16 cellular contexts compared by ENCODE assay signal in genomic region chr1:2253036-2253796, GRCh38. TPM values are rescaled to one million over a fixed set of nuclear protein-coding genes. Genes with fewer than 3 reads are reported as not detected.
DNase-seq lines count a peak whose midpoint lies in the region; ATAC-seq and TF ChIP-seq lines count a peak whose summit lies in the region.
"Had no signal": no experiment of that assay in that cellular context is flagged by ENCODE, and none has a peak within 500 bp of the region (broad histone marks: within the 10 kb centered on the region; RNA-seq: fewer than 3 reads in every experiment).

No MANE protein-coding gene starts in this region.

- no peak for TF ChIP-seq CTCF in WTC11 (IDR thresholded peaks at IDR 0.05)
- TF ChIP-seq CTCF in mesothelial cell of epicardium (IDR thresholded peaks at IDR 0.05; ENCODE audit: unreplicated experiment), result no peak

- no peaks in the 10 kb centered on the region for H3K27me3 Mint-ChIP-seq in WTC11 (ENCODE audit: low read depth)
- H3K27me3 Mint-ChIP-seq in mesothelial cell of epicardium (ENCODE audit: low read depth), result no peaks in the 10 kb centered on the region
- H3K27me3 Mint-ChIP-seq: effector memory CD8-positive, alpha-beta T cell had no signal

- CTCF ChIA-PET in WTC11 (lab: Charles Lee), result interaction anchor here (1.2 kb wide), 1 partner anchor 16 kb away, joined by 3 read pairs; no protein-coding TSS in a partner anchor

- H3K27ac Mint-ChIP-seq in WTC11 (0 out of 2 replicates have a peak overlapping the region, but pooled peaks have one; percentile 94), mesothelial cell of epicardium (peak overlapping the region; percentile 16)
- H3K27ac Mint-ChIP-seq: effector memory CD8-positive, alpha-beta T cell had no signal

- no peak overlapping the region for H3K4me3 Mint-ChIP-seq in WTC11
- no peak overlapping the region for H3K4me3 Mint-ChIP-seq in mesothelial cell of epicardium

- peaks cover 54% of the 10 kb centered on the region for H3K4me1 Mint-ChIP-seq in WTC11
- H3K4me1 Mint-ChIP-seq in mesothelial cell of epicardium, result peaks cover 46% of the 10 kb centered on the region

- POLR2A ChIA-PET in WTC11 (lab: Charles Lee), result no interaction called here

- H3K9me3 Mint-ChIP-seq in WTC11, result peaks cover 4% of the 10 kb centered on the region
- H3K9me3 Mint-ChIP-seq in mesothelial cell of epicardium, result no peaks in the 10 kb centered on the region
- H3K9me3 Mint-ChIP-seq: effector memory CD8-positive, alpha-beta T cell had no signal

- H3K36me3 Mint-ChIP-seq in WTC11, result peaks cover 11% of the 10 kb centered on the region
- peaks cover 3% of the 10 kb centered on the region for H3K36me3 Mint-ChIP-seq in mesothelial cell of epicardium

- peak; percentile 29 for DNase-seq in left ventricle myocardium superior
- no peak for DNase-seq in left cardiac atrium
- DNase-seq in WTC11 (ENCODE audit: low spot score), result no peak
- DNase-seq in mesothelial cell of epicardium (ENCODE audit: low spot score in 2 of 2, unreplicated experiment in 2 of 2), result no peak
- no peak for DNase-seq in SKM-1 (lab: John Stamatoyannopoulos, UW; ENCODE audit: unreplicated experiment)
- DNase-seq: activated effector memory CD4-positive, alpha-beta T cell treated with anti-CD3 and anti-CD28 coated beads, Interleukin-2, amount 50 U/mL, for 16 hours; aorta; Calu3; cerebellar nuclear complex; effector memory CD8-positive, alpha-beta T cell; GOT3; NCI-H524 treated with DMSO at 0.1 percent for 48 hours; nucleus accumbens; Right ventricle myocardium superior had no signal

- no peak for ATAC-seq in left ventricle myocardium superior
- ATAC-seq in left cardiac atrium, result no peak
- no peak for ATAC-seq in WTC11
- ATAC-seq in GM18517 (IDR thresholded peaks at IDR 0.05; ENCODE audit: unreplicated experiment), result no peak
- no peak for ATAC-seq in GM18868 (IDR thresholded peaks at IDR 0.05; ENCODE audit: unreplicated experiment)
- ATAC-seq: effector memory CD8-positive, alpha-beta T cell had no signal

- intact Hi-C loops in left ventricle myocardium superior (cut with micrococcal nuclease) (no loop called here), left cardiac atrium (cut with DNase I) (no loop called here)

TF ChIP-seq in WTC11, 78 proteins besides CTCF, POLR2A, EP300 and RAD21 (continues in another document):
- TF ChIP-seq, protein P1, sequence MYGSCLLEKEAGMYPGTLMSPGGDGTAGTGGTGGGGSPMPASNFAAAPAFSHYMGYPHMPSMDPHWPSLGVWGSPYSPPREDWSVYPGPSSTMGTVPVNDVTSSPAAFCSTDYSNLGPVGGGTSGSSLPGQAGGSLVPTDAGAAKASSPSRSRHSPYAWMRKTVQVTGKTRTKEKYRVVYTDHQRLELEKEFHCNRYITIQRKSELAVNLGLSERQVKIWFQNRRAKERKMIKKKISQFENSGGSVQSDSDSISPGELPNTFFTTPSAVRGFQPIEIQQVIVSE (CRISPR knock-in tag; IDR thresholded peaks at IDR 0.05; ENCODE audit: borderline replicate concordance), result no peak
- TF ChIP-seq HMGA2 (CRISPR knock-in tag; IDR thresholded peaks at IDR 0.05) (no peak), PRDM15 (CRISPR knock-in tag; IDR thresholded peaks at IDR 0.05) (no peak), JAZF1 (CRISPR knock-in tag; IDR thresholded peaks at IDR 0.05) (no peak), PREB (CRISPR knock-in tag; IDR thresholded peaks at IDR 0.05; ENCODE audit: borderline replicate concordance) (no peak), E2F4 (CRISPR knock-in tag; IDR thresholded peaks at IDR 0.05; ENCODE audit: borderline replicate concordance, low read depth) (no peak), EMX1 (CRISPR knock-in tag; IDR thresholded peaks at IDR 0.05) (no peak), ZNF232 (CRISPR knock-in tag; IDR thresholded peaks at IDR 0.05) (no peak)
- TF ChIP-seq, protein P2, sequence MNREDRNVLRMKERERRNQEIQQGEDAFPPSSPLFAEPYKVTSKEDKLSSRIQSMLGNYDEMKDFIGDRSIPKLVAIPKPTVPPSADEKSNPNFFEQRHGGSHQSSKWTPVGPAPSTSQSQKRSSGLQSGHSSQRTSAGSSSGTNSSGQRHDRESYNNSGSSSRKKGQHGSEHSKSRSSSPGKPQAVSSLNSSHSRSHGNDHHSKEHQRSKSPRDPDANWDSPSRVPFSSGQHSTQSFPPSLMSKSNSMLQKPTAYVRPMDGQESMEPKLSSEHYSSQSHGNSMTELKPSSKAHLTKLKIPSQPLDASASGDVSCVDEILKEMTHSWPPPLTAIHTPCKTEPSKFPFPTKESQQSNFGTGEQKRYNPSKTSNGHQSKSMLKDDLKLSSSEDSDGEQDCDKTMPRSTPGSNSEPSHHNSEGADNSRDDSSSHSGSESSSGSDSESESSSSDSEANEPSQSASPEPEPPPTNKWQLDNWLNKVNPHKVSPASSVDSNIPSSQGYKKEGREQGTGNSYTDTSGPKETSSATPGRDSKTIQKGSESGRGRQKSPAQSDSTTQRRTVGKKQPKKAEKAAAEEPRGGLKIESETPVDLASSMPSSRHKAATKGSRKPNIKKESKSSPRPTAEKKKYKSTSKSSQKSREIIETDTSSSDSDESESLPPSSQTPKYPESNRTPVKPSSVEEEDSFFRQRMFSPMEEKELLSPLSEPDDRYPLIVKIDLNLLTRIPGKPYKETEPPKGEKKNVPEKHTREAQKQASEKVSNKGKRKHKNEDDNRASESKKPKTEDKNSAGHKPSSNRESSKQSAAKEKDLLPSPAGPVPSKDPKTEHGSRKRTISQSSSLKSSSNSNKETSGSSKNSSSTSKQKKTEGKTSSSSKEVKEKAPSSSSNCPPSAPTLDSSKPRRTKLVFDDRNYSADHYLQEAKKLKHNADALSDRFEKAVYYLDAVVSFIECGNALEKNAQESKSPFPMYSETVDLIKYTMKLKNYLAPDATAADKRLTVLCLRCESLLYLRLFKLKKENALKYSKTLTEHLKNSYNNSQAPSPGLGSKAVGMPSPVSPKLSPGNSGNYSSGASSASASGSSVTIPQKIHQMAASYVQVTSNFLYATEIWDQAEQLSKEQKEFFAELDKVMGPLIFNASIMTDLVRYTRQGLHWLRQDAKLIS (CRISPR knock-in tag; IDR thresholded peaks at IDR 0.05; ENCODE audit: borderline replicate concordance), result no peak

RNA-seq across cellular contexts. Expression of gene SKI, which starts 25.1 kb away (rescaled TPM):
- 35.3 TPM for total RNA-seq in left ventricle myocardium superior
- total RNA-seq in left cardiac atrium, result 10 to 100 TPM; 47.1 to 66.9 TPM
- total RNA-seq in WTC11 (2021), result 75.5 to 88.6 TPM (median 75.6 TPM) in 3 replicates
- total RNA-seq in mesothelial cell of epicardium, result 105 to 110 TPM (median 105 TPM) in 3 replicates

RNA-seq across cellular contexts. Expression of gene FAAP20, which starts 58.6 kb away (rescaled TPM):
- 38.4 TPM for total RNA-seq in left ventricle myocardium superior
- total RNA-seq in left cardiac atrium, result 10 to 100 TPM; 35.4 to 41.4 TPM
- 133 to 151 TPM (median 150 TPM) in 3 replicates for total RNA-seq in WTC11 (2021)
- total RNA-seq in mesothelial cell of epicardium, result 92.2 to 100 TPM (median 94.1 TPM) in 3 replicates
